In genomic region chr1:75791022-75791421, GRCh38 we compare ENCODE assay signal across 10 cellular contexts. TPM values are rescaled to one million over a fixed set of nuclear protein-coding genes. Genes with fewer than 3 reads are reported as not detected.
DNase-seq lines count a peak whose midpoint lies in the region; ATAC-seq, FAIRE-seq and TF ChIP-seq lines count a peak whose summit lies in the region.
"Had no signal": no experiment of that assay in that cellular context is flagged by ENCODE, and none has a peak within 500 bp of the region (broad histone marks: within the 10 kb centered on the region; RNA-seq: fewer than 3 reads in every experiment).

No MANE protein-coding gene starts in this region.

- peaks cover 34% of the 10 kb centered on the region for H3K36me3 ChIP-seq in CD4-positive, alpha-beta memory T cell (ENCODE audit: insufficient read depth, low read length)
- H3K36me3 ChIP-seq in astrocyte (ENCODE audit: insufficient read depth, low read length) = peaks cover 64% of the 10 kb centered on the region
- H3K36me3 ChIP-seq in trophoblast cell (ENCODE audit: control insufficient read depth in 1 of 2, insufficient read depth in 2 of 2, low read length in 2 of 2) = peaks cover 24 to 28% of the 10 kb centered on the region in 2 experiments
- peaks cover 0 to 57% (median 0%) of the 10 kb centered on the region in 3 donors for H3K36me3 ChIP-seq in Peyer's patch

- H3K27ac ChIP-seq in CD4-positive, alpha-beta memory T cell (ENCODE audit: low read depth, low read length) = peak overlapping the region; percentile 36
- peak overlapping the region; percentile 18 for H3K27ac ChIP-seq in astrocyte (ENCODE audit: low read depth, low read length)
- H3K27ac ChIP-seq in trophoblast cell (ENCODE audit: low read depth, low read length) = no peak overlapping the region
- no peak overlapping the region for H3K27ac ChIP-seq in Peyer's patch

- no peak overlapping the region for H2AFZ ChIP-seq in astrocyte (ENCODE audit: low read depth, low read length)
- H2AFZ ChIP-seq in trophoblast cell (ENCODE audit: insufficient read depth, low read length, poor library complexity) = no peak overlapping the region

- H3K27me3 ChIP-seq in CD4-positive, alpha-beta memory T cell (ENCODE audit: insufficient read depth, low read length) = no peaks in the 10 kb centered on the region
- no peaks in the 10 kb centered on the region for H3K27me3 ChIP-seq in astrocyte (ENCODE audit: insufficient read depth, low read length)
- H3K27me3 ChIP-seq in trophoblast cell (ENCODE audit: insufficient read depth, low read length) = no peaks in the 10 kb centered on the region
- H3K27me3 ChIP-seq in Peyer's patch = no peaks in the 10 kb centered on the region

- H3K27me3 Mint-ChIP-seq in CD4-positive, alpha-beta memory T cell = no peaks in the 10 kb centered on the region
- H3K27me3 Mint-ChIP-seq in IgD-negative memory B cell = no peaks in the 10 kb centered on the region
- no peaks in the 10 kb centered on the region for H3K27me3 Mint-ChIP-seq in astrocyte (ENCODE audit: low read depth, unreplicated experiment)
- no peaks in the 10 kb centered on the region for H3K27me3 Mint-ChIP-seq in memory B cell

- no peak overlapping the region for H4K91ac ChIP-seq in trophoblast cell (ENCODE audit: low read depth, low read length)

- no peak overlapping the region for H3K4ac ChIP-seq in trophoblast cell (ENCODE audit: low read depth, low read length)

- H3K27ac Mint-ChIP-seq in CD4-positive, alpha-beta memory T cell = peak overlapping the region; percentile 80 to 96 (median 93)
- H3K27ac Mint-ChIP-seq in IgD-negative memory B cell (peak overlapping the region in 2 of 3 donors; percentile 39 to 47), astrocyte (ENCODE audit: unreplicated experiment) (peak overlapping the region; percentile 6), memory B cell (peak overlapping the region; percentile 69)

- no peak for DNase-seq in CD4-positive, alpha-beta memory T cell
- peak; percentile 40 for DNase-seq in astrocyte (ENCODE audit: low read depth)
- no peak for DNase-seq in memory B cell (ENCODE audit: low spot score in 2 of 2)
- no peak for DNase-seq in trophoblast cell
- DNase-seq in activated effector memory CD4-positive, alpha-beta T cell treated with Interleukin-2 at 50 U/mL for 16 hours = no peak
- no peak for DNase-seq in HK-2 (ENCODE audit: unreplicated experiment)
- DNase-seq in Peyer's patch = no peak
- DNase-seq: activated CD4-positive, alpha-beta T cell treated with anti-CD3 and anti-CD28 coated beads for 4 hours; hippocampal formation had no signal

- H3K4me3 Mint-ChIP-seq in CD4-positive, alpha-beta memory T cell = peak overlapping the region in 6 of 8 donors; percentile 20 to 99 (median 68)
- H3K4me3 Mint-ChIP-seq in IgD-negative memory B cell (peak overlapping the region in 3 of 4 donors; percentile 1 to 71 (median 48)), astrocyte (ENCODE audit: unreplicated experiment) (peak overlapping the region; percentile 99), memory B cell (peak overlapping the region; percentile 24)

- H3K9me3 ChIP-seq in CD4-positive, alpha-beta memory T cell (ENCODE audit: control insufficient read depth in 1 of 2, low read length in 2 of 2) = no peaks in the 10 kb centered on the region
- H3K9me3 ChIP-seq in astrocyte (ENCODE audit: insufficient read depth, low read depth, low read length) = no peaks in the 10 kb centered on the region
- H3K9me3 ChIP-seq in trophoblast cell (ENCODE audit: insufficient read depth, low read depth, low read length) = no peaks in the 10 kb centered on the region
- no peaks in the 10 kb centered on the region for H3K9me3 ChIP-seq in Peyer's patch

- H3K9ac ChIP-seq in astrocyte (ENCODE audit: low read length) (peak overlapping the region; percentile 3), trophoblast cell (ENCODE audit: low read length) (no peak overlapping the region)

- peaks cover 72% of the 10 kb centered on the region for H3K79me2 ChIP-seq in astrocyte (ENCODE audit: insufficient read depth, low read length)
- H3K79me2 ChIP-seq in trophoblast cell (ENCODE audit: control insufficient read depth, insufficient read depth, low read length, poor library complexity) = peaks cover 7% of the 10 kb centered on the region

- no peak overlapping the region for H2BK5ac ChIP-seq in trophoblast cell (ENCODE audit: low read depth, low read length, poor library complexity)

- H2BK12ac ChIP-seq in trophoblast cell (ENCODE audit: low read length) = no peak overlapping the region

- ATAC-seq in memory B cell (ENCODE audit: low read depth) = no peak

- no peak for FAIRE-seq in astrocyte (lab: Jason Lieb, UNC)

- H2AK5ac ChIP-seq in trophoblast cell (ENCODE audit: low read length) = no peak overlapping the region

- H3K4me2 ChIP-seq in astrocyte (ENCODE audit: low read length) (peak overlapping the region; percentile 92), trophoblast cell (ENCODE audit: low read length) (no peak overlapping the region)

- H4K12ac ChIP-seq in trophoblast cell (ENCODE audit: low read depth, low read length) = no peak overlapping the region

- no peaks in the 10 kb centered on the region for H3K9me3 Mint-ChIP-seq in CD4-positive, alpha-beta memory T cell
- H3K9me3 Mint-ChIP-seq in IgD-negative memory B cell (no peaks in the 10 kb centered on the region), astrocyte (ENCODE audit: unreplicated experiment) (no peaks in the 10 kb centered on the region), memory B cell (no peaks in the 10 kb centered on the region)

- peaks cover 3% of the 10 kb centered on the region for H3K79me1 ChIP-seq in trophoblast cell (ENCODE audit: low read length)

- POLR2A ChIA-PET in CD4-positive, alpha-beta memory T cell (lab: Charles Lee; ENCODE audit: partially characterized antibody) = no interaction called here

- H4K8ac ChIP-seq in trophoblast cell (ENCODE audit: low read depth, low read length) = no peak overlapping the region

- no peak overlapping the region for H3K4me3 ChIP-seq in CD4-positive, alpha-beta memory T cell (ENCODE audit: low read length in 2 of 2)
- no peak overlapping the region for H3K4me3 ChIP-seq in astrocyte (ENCODE audit: insufficient read depth, low read depth, low read length)
- no peak overlapping the region for H3K4me3 ChIP-seq in trophoblast cell (ENCODE audit: low read depth, low read length)
- peak overlapping the region in 1 of 4 donors; percentile 13 for H3K4me3 ChIP-seq in Peyer's patch

- no peak for TF ChIP-seq POLR2A in Peyer's patch (IDR thresholded peaks at IDR 0.05)

- intact Hi-C loops in CD4-positive, alpha-beta memory T cell (cut with micrococcal nuclease) = no loop called here

- no CpG with 5 or more reads among the region's 1 CpG for WGBS in trophoblast cell (ENCODE audit: extremely low coverage, insufficient coverage, insufficient read length)

- CTCF ChIA-PET in CD4-positive, alpha-beta memory T cell (lab: Charles Lee; ENCODE audit: partially characterized antibody) = no interaction called here

- H3K4me1 Mint-ChIP-seq in CD4-positive, alpha-beta memory T cell = peaks cover 37 to 70% (median 55%) of the 10 kb centered on the region in 4 donors
- peaks cover 31 to 45% (median 33%) of the 10 kb centered on the region in 3 donors for H3K4me1 Mint-ChIP-seq in IgD-negative memory B cell
- peaks cover 31% of the 10 kb centered on the region for H3K4me1 Mint-ChIP-seq in astrocyte (ENCODE audit: low read depth, unreplicated experiment)
- peaks cover 34% of the 10 kb centered on the region for H3K4me1 Mint-ChIP-seq in memory B cell

- H3K18ac ChIP-seq in trophoblast cell (ENCODE audit: low read length) = no peak overlapping the region

- H3K14ac ChIP-seq in trophoblast cell (ENCODE audit: low read length) = no peak overlapping the region

- H4K20me1 ChIP-seq in astrocyte (ENCODE audit: insufficient read depth, low read length) = peaks cover 98% of the 10 kb centered on the region

- no peak overlapping the region for H3K23ac ChIP-seq in trophoblast cell (ENCODE audit: low read length)

- peaks cover 53 to 82% of the 10 kb centered on the region in 2 donors for H3K36me3 Mint-ChIP-seq in CD4-positive, alpha-beta memory T cell
- peaks cover 2% of the 10 kb centered on the region for H3K36me3 Mint-ChIP-seq in IgD-negative memory B cell
- H3K36me3 Mint-ChIP-seq in astrocyte (ENCODE audit: low read depth, unreplicated experiment) = peaks cover 31% of the 10 kb centered on the region
- H3K36me3 Mint-ChIP-seq in memory B cell = peaks cover 32% of the 10 kb centered on the region

- peaks cover 53% of the 10 kb centered on the region for H3K4me1 ChIP-seq in CD4-positive, alpha-beta memory T cell (ENCODE audit: insufficient read depth, low read length)
- H3K4me1 ChIP-seq in astrocyte (ENCODE audit: insufficient read depth, low read length) = peaks cover 13% of the 10 kb centered on the region
- peaks cover 2 to 5% of the 10 kb centered on the region in 2 experiments for H3K4me1 ChIP-seq in trophoblast cell (ENCODE audit: control insufficient read depth in 1 of 2, insufficient read depth in 2 of 2, low read length in 2 of 2)
- H3K4me1 ChIP-seq in Peyer's patch = peaks cover 0 to 41% (median 12%) of the 10 kb centered on the region in 4 donors

- H2BK120ac ChIP-seq in trophoblast cell (ENCODE audit: insufficient read depth, low read length, poor library complexity) = no peak overlapping the region

- TF ChIP-seq CTCF in astrocyte (IDR thresholded peaks at IDR 0.05; ENCODE audit: insufficient read depth, low read depth, low read length) (no peak), Peyer's patch (IDR thresholded peaks at IDR 0.05) (no peak)

RNA-seq across cellular contexts. Expression of gene RABGGTB, which starts 5.0 kb away (rescaled TPM):
- total RNA-seq in CD4-positive, alpha-beta memory T cell = 10 to 100 TPM; 94.4 to 97.8 TPM
- 10 to 100 TPM in 1 of 2 donors, 1 to 10 TPM in 1; 9.1 to 13.6 TPM for polyA plus RNA-seq in CD4-positive, alpha-beta memory T cell
- 12.1 TPM for polyA plus RNA-seq in IgD-negative memory B cell
- total RNA-seq in astrocyte (96.7 and 108 TPM in 2 replicates), Peyer's patch (10 to 100 TPM; 50.8 to 67.7 (median 61.7) TPM)
- polyA plus RNA-seq in trophoblast cell (2013) = 33.2 and 37.7 TPM in 2 replicates

RNA-seq across cellular contexts. Expression of gene MSH4, which starts 5.7 kb away (rescaled TPM):
- total RNA-seq in CD4-positive, alpha-beta memory T cell = under 1 TPM; 0.80 to 0.87 TPM
- polyA plus RNA-seq in CD4-positive, alpha-beta memory T cell = not detected
- polyA plus RNA-seq in IgD-negative memory B cell = 0.10 TPM
- total RNA-seq in astrocyte (0.34 and 0.43 TPM in 2 replicates), Peyer's patch (under 1 TPM in 1 of 4 donors, not detected in 3; 0.54 TPM)
- 0.01 and 0.04 TPM in 2 replicates for polyA plus RNA-seq in trophoblast cell (2013)

Comparison
In these comparisons a context has a peak if more than half of its experiments do, and no peak if none do; other contexts are left out.
1. H3K27ac ChIP-seq: peak in CD4-positive, alpha-beta memory T cell (single experiment) and astrocyte (single experiment); none in trophoblast cell (single experiment) and Peyer's patch (0 of 4).
2. H3K27ac Mint-ChIP-seq: peak in every context shown above with its lines; median percentile 93 in CD4-positive, alpha-beta memory T cell; 69 in memory B cell; 43 in IgD-negative memory B cell; 6 in astrocyte.
3. H3K4me3 Mint-ChIP-seq: peak in every context shown above with its lines; median percentile 99 in astrocyte; 68 in CD4-positive, alpha-beta memory T cell; 48 in IgD-negative memory B cell; 24 in memory B cell.